1 cellular context compared by ENCODE assay signal in the genomic region with DNA sequence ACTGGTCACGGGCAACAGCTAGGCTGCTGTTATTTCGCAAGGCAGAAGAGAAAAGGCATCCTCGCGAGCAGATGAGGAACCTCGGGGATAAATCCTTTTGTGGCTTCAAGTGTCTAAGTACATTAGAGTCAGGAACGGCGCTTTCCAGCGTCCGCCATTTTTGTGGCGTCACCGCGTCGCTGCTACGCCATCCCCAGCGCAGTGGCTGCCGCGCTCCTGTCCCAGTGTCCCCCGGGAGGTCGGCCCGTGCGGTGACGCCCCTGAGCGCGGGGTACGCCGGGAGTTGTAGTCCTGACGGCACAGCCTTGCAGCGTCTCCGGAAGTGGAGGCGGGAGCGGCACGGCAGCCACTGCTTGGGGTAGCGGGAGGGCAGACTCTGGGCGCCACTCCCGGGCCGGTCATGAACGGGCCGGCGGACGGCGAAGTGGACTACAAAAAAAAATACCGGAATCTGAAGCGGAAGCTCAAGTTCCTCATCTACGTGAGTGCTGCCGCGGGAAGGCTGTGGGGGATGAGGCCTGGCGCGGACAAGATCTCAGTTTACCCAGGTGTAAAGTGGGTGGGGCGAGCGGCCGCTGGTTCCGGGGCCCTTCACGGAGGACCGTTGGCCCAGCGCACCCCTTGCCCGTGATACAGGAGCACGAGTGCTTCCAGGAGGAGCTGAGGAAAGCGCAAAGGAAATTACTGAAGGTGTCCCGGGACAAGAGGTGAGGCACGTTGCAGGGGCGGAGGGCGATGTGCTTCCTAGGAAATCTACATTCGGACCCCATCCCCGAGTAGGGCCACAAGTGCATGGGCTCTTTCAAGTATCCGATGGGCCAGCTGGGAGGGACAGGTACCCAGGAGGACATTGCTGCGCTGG.
TF ChIP-seq lines count a peak whose summit lies in the region.

A gene with protein sequence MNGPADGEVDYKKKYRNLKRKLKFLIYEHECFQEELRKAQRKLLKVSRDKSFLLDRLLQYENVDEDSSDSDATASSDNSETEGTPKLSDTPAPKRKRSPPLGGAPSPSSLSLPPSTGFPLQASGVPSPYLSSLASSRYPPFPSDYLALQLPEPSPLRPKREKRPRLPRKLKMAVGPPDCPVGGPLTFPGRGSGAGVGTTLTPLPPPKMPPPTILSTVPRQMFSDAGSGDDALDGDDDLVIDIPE (plus strand): TSS at position 331 of the 862 bp plus-strand sequence. CDS start 70 bp downstream, at position 401.

TF ChIP-seq in GM12878, 131 proteins besides CTCF, POLR2A, EP300 and RAD21 (continued from another document and continues in another):
- TF ChIP-seq, protein P1, sequence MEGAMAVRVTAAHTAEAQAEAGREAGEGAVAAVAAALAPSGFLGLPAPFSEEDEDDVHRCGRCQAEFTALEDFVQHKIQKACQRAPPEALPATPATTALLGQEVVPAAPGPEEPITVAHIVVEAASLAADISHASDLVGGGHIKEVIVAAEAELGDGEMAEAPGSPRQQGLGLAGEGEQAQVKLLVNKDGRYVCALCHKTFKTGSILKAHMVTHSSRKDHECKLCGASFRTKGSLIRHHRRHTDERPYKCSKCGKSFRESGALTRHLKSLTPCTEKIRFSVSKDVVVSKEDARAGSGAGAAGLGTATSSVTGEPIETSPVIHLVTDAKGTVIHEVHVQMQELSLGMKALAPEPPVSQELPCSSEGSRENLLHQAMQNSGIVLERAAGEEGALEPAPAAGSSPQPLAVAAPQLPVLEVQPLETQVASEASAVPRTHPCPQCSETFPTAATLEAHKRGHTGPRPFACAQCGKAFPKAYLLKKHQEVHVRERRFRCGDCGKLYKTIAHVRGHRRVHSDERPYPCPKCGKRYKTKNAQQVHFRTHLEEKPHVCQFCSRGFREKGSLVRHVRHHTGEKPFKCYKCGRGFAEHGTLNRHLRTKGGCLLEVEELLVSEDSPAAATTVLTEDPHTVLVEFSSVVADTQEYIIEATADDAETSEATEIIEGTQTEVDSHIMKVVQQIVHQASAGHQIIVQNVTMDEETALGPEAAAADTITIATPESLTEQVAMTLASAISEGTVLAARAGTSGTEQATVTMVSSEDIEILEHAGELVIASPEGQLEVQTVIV (IDR thresholded peaks at IDR 0.05; ENCODE audit: borderline replicate concordance, partially characterized antibody): peak; percentile 14
- TF ChIP-seq KLF5 (IDR thresholded peaks at IDR 0.05; ENCODE audit: partially characterized antibody): peak; percentile 43
- TF ChIP-seq, protein P2, sequence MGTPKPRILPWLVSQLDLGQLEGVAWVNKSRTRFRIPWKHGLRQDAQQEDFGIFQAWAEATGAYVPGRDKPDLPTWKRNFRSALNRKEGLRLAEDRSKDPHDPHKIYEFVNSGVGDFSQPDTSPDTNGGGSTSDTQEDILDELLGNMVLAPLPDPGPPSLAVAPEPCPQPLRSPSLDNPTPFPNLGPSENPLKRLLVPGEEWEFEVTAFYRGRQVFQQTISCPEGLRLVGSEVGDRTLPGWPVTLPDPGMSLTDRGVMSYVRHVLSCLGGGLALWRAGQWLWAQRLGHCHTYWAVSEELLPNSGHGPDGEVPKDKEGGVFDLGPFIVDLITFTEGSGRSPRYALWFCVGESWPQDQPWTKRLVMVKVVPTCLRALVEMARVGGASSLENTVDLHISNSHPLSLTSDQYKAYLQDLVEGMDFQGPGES (IDR thresholded peaks at IDR 0.05): no peak
- peak; percentile 44; the same call in 1 of the 2 replicates for TF ChIP-seq FOXK2 (IDR thresholded peaks at IDR 0.05)
- TF ChIP-seq ZNF274 (IDR thresholded peaks at IDR 0.05; ENCODE audit: insufficient read depth, insufficient read length): no peak
- TF ChIP-seq SMARCA5 (IDR thresholded peaks at IDR 0.05): 0 out of 2 replicates have a peak, but pooled peaks have one; percentile 48
- TF ChIP-seq, protein P3, sequence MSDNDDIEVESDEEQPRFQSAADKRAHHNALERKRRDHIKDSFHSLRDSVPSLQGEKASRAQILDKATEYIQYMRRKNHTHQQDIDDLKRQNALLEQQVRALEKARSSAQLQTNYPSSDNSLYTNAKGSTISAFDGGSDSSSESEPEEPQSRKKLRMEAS (IDR thresholded peaks at IDR 0.05; ENCODE audit: low read depth, low read length): peak; percentile 55; the same call in 1 of the 2 replicates
- no peak for TF ChIP-seq NFYA (IDR thresholded peaks at IDR 0.05; ENCODE audit: borderline replicate concordance, low read depth, low read length)
- no peak for TF ChIP-seq FOS (IDR thresholded peaks at IDR 0.05; ENCODE audit: borderline replicate concordance, extremely low read depth, insufficient read length)
- TF ChIP-seq SUZ12 (IDR thresholded peaks at IDR 0.05; ENCODE audit: unreplicated experiment): no peak
- TF ChIP-seq NRF1 (conservative IDR thresholded peaks at IDR 0.05; ENCODE audit: low read depth, low read length): no peak
- no peak for TF ChIP-seq RBBP5 (conservative IDR thresholded peaks at IDR 0.05)
- TF ChIP-seq, protein P4, sequence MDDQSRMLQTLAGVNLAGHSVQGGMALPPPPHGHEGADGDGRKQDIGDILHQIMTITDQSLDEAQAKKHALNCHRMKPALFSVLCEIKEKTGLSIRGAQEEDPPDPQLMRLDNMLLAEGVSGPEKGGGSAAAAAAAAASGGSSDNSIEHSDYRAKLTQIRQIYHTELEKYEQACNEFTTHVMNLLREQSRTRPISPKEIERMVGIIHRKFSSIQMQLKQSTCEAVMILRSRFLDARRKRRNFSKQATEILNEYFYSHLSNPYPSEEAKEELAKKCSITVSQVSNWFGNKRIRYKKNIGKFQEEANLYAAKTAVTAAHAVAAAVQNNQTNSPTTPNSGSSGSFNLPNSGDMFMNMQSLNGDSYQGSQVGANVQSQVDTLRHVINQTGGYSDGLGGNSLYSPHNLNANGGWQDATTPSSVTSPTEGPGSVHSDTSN (IDR thresholded peaks at IDR 0.05; ENCODE audit: insufficient replicate concordance, low read depth, low read length): no peak
- TF ChIP-seq, protein P5, sequence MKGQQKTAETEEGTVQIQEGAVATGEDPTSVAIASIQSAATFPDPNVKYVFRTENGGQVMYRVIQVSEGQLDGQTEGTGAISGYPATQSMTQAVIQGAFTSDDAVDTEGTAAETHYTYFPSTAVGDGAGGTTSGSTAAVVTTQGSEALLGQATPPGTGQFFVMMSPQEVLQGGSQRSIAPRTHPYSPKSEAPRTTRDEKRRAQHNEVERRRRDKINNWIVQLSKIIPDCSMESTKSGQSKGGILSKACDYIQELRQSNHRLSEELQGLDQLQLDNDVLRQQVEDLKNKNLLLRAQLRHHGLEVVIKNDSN (IDR thresholded peaks at IDR 0.05; ENCODE audit: borderline replicate concordance, extremely low read length, insufficient read depth, low read depth, low read length): no peak
- TF ChIP-seq RELA (IDR thresholded peaks at IDR 0.05; ENCODE audit: borderline replicate concordance, partially characterized antibody): no peak
- peak; percentile 25; the same call in 1 of the 2 replicates for TF ChIP-seq BACH1 (IDR thresholded peaks at IDR 0.05; ENCODE audit: borderline replicate concordance)
- TF ChIP-seq MEF2A (IDR thresholded peaks at IDR 0.05; ENCODE audit: insufficient read depth, low read depth, low read length): 0 out of 2 replicates have a peak, but pooled peaks have one; percentile 26
- TF ChIP-seq BRCA1 (IDR thresholded peaks at IDR 0.05; ENCODE audit: low read depth, low read length): peak; percentile 27; the same call in 1 of the 2 replicates
- TF ChIP-seq EED (IDR thresholded peaks at IDR 0.05; ENCODE audit: low read depth): no peak
- TF ChIP-seq, protein P6, sequence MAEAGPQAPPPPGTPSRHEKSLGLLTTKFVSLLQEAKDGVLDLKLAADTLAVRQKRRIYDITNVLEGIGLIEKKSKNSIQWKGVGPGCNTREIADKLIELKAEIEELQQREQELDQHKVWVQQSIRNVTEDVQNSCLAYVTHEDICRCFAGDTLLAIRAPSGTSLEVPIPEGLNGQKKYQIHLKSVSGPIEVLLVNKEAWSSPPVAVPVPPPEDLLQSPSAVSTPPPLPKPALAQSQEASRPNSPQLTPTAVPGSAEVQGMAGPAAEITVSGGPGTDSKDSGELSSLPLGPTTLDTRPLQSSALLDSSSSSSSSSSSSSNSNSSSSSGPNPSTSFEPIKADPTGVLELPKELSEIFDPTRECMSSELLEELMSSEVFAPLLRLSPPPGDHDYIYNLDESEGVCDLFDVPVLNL (IDR thresholded peaks at IDR 0.05; ENCODE audit: low read depth, low read length): peak; percentile 47; the same call in 1 of the 2 replicates
- TF ChIP-seq ZNF622 (IDR thresholded peaks at IDR 0.05): no peak
- TF ChIP-seq POU2F2 (IDR thresholded peaks at IDR 0.05; ENCODE audit: borderline replicate concordance, low read depth, low read length): no peak
- peak; percentile 65; the same call in 1 of the 2 replicates for TF ChIP-seq RUNX3 (IDR thresholded peaks at IDR 0.05; ENCODE audit: low read length)
- 0 out of 2 replicates have a peak, but pooled peaks have one; percentile 42 for TF ChIP-seq RB1 (IDR thresholded peaks at IDR 0.05; ENCODE audit: borderline replicate concordance)
- TF ChIP-seq GABPA (IDR thresholded peaks at IDR 0.05; ENCODE audit: low read depth): peak; percentile 75
- TF ChIP-seq IKZF1 (conservative IDR thresholded peaks at IDR 0.05): peak; percentile 89
- peak; percentile 94 for TF ChIP-seq MEF2B (IDR thresholded peaks at IDR 0.05; ENCODE audit: partially characterized antibody, poor library complexity, severe bottlenecking)
- no peak for TF ChIP-seq MYC (IDR thresholded peaks at IDR 0.05; ENCODE audit: insufficient read depth, insufficient read length, insufficient replicate concordance, low read length, severe bottlenecking)
- TF ChIP-seq MTA2 (IDR thresholded peaks at IDR 0.05; ENCODE audit: low read depth): no peak
- TF ChIP-seq, protein P7, sequence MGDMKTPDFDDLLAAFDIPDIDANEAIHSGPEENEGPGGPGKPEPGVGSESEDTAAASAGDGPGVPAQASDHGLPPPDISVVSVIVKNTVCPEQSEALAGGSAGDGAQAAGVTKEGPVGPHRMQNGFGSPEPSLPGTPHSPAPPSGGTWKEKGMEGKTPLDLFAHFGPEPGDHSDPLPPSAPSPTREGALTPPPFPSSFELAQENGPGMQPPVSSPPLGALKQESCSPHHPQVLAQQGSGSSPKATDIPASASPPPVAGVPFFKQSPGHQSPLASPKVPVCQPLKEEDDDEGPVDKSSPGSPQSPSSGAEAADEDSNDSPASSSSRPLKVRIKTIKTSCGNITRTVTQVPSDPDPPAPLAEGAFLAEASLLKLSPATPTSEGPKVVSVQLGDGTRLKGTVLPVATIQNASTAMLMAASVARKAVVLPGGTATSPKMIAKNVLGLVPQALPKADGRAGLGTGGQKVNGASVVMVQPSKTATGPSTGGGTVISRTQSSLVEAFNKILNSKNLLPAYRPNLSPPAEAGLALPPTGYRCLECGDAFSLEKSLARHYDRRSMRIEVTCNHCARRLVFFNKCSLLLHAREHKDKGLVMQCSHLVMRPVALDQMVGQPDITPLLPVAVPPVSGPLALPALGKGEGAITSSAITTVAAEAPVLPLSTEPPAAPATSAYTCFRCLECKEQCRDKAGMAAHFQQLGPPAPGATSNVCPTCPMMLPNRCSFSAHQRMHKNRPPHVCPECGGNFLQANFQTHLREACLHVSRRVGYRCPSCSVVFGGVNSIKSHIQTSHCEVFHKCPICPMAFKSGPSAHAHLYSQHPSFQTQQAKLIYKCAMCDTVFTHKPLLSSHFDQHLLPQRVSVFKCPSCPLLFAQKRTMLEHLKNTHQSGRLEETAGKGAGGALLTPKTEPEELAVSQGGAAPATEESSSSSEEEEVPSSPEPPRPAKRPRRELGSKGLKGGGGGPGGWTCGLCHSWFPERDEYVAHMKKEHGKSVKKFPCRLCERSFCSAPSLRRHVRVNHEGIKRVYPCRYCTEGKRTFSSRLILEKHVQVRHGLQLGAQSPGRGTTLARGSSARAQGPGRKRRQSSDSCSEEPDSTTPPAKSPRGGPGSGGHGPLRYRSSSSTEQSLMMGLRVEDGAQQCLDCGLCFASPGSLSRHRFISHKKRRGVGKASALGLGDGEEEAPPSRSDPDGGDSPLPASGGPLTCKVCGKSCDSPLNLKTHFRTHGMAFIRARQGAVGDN (IDR thresholded peaks at IDR 0.05): 0 out of 2 replicates have a peak, but pooled peaks have one; percentile 44
- no peak for TF ChIP-seq ZNF384 (IDR thresholded peaks at IDR 0.05; ENCODE audit: borderline replicate concordance, low read depth, low read length)
- TF ChIP-seq, protein P8, sequence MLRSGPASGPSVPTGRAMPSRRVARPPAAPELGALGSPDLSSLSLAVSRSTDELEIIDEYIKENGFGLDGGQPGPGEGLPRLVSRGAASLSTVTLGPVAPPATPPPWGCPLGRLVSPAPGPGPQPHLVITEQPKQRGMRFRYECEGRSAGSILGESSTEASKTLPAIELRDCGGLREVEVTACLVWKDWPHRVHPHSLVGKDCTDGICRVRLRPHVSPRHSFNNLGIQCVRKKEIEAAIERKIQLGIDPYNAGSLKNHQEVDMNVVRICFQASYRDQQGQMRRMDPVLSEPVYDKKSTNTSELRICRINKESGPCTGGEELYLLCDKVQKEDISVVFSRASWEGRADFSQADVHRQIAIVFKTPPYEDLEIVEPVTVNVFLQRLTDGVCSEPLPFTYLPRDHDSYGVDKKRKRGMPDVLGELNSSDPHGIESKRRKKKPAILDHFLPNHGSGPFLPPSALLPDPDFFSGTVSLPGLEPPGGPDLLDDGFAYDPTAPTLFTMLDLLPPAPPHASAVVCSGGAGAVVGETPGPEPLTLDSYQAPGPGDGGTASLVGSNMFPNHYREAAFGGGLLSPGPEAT (IDR thresholded peaks at IDR 0.05; ENCODE audit: low read depth): peak; percentile 10
- 0 out of 2 replicates have a peak, but pooled peaks have one; percentile 2 for TF ChIP-seq NR2F1 (conservative IDR thresholded peaks at IDR 0.05)
- TF ChIP-seq RCOR1 (conservative IDR thresholded peaks at IDR 0.05; ENCODE audit: low read depth, low read length): no peak
- TF ChIP-seq TAF1 (IDR thresholded peaks at IDR 0.05; ENCODE audit: borderline replicate concordance, low read depth, low read length): peak; percentile 83; the same call in 1 of the 2 replicates
- TF ChIP-seq NR2C2 (IDR thresholded peaks at IDR 0.05; ENCODE audit: borderline replicate concordance, control insufficient read depth, insufficient read length, low read depth): no peak
- no peak; the same call in 1 of the 2 replicates for TF ChIP-seq MTA3 (IDR thresholded peaks at IDR 0.05; ENCODE audit: borderline replicate concordance, low read length)
- peak; percentile 76; the same call in 1 of the 2 replicates for TF ChIP-seq MXI1 (IDR thresholded peaks at IDR 0.05; ENCODE audit: low read depth, low read length)
- TF ChIP-seq HDAC2 (IDR thresholded peaks at IDR 0.05): no peak
- no peak for TF ChIP-seq TCF3 (IDR thresholded peaks at IDR 0.05; ENCODE audit: borderline replicate concordance, insufficient read depth, low read depth, low read length)
